ENCODE assay signal across 1 cellular context in the genomic region with DNA sequence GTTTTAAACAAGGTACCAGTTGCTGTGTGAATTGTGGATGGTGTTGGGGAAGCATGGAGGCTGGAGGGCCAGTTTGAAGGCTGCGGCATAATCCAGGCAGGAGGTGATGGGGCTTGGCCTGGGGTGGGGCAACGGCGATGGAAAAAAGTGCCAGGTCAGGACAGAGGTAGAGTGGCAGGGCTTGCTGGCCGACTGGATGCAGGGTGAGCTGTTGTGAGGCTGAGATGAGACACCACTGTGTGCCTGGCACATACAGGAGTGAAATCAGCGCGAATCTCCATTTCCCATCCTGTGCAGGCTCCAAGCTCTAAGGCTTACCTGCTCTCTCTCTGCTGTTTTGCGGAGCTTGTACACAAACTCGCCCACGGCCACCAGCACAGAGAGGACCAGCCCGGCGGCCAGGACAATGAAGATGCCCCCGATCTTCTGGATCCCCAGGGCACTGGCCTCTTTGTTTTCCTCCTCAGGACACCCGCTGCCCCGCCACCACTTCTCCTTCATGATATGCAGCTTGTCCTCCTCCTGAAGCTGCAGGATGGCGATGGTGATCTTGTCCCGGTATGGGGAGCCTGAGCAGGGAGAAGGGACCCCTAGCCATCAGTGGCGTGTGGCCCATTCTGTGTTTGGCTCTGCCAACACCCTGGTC.
TF ChIP-seq lines count a peak whose summit lies in the region.

No MANE protein-coding gene starts in this region.

TF ChIP-seq in GM23338, 12 proteins besides CTCF, POLR2A, EP300 and RAD21 (continued from another document):
- TF ChIP-seq, protein P1, sequence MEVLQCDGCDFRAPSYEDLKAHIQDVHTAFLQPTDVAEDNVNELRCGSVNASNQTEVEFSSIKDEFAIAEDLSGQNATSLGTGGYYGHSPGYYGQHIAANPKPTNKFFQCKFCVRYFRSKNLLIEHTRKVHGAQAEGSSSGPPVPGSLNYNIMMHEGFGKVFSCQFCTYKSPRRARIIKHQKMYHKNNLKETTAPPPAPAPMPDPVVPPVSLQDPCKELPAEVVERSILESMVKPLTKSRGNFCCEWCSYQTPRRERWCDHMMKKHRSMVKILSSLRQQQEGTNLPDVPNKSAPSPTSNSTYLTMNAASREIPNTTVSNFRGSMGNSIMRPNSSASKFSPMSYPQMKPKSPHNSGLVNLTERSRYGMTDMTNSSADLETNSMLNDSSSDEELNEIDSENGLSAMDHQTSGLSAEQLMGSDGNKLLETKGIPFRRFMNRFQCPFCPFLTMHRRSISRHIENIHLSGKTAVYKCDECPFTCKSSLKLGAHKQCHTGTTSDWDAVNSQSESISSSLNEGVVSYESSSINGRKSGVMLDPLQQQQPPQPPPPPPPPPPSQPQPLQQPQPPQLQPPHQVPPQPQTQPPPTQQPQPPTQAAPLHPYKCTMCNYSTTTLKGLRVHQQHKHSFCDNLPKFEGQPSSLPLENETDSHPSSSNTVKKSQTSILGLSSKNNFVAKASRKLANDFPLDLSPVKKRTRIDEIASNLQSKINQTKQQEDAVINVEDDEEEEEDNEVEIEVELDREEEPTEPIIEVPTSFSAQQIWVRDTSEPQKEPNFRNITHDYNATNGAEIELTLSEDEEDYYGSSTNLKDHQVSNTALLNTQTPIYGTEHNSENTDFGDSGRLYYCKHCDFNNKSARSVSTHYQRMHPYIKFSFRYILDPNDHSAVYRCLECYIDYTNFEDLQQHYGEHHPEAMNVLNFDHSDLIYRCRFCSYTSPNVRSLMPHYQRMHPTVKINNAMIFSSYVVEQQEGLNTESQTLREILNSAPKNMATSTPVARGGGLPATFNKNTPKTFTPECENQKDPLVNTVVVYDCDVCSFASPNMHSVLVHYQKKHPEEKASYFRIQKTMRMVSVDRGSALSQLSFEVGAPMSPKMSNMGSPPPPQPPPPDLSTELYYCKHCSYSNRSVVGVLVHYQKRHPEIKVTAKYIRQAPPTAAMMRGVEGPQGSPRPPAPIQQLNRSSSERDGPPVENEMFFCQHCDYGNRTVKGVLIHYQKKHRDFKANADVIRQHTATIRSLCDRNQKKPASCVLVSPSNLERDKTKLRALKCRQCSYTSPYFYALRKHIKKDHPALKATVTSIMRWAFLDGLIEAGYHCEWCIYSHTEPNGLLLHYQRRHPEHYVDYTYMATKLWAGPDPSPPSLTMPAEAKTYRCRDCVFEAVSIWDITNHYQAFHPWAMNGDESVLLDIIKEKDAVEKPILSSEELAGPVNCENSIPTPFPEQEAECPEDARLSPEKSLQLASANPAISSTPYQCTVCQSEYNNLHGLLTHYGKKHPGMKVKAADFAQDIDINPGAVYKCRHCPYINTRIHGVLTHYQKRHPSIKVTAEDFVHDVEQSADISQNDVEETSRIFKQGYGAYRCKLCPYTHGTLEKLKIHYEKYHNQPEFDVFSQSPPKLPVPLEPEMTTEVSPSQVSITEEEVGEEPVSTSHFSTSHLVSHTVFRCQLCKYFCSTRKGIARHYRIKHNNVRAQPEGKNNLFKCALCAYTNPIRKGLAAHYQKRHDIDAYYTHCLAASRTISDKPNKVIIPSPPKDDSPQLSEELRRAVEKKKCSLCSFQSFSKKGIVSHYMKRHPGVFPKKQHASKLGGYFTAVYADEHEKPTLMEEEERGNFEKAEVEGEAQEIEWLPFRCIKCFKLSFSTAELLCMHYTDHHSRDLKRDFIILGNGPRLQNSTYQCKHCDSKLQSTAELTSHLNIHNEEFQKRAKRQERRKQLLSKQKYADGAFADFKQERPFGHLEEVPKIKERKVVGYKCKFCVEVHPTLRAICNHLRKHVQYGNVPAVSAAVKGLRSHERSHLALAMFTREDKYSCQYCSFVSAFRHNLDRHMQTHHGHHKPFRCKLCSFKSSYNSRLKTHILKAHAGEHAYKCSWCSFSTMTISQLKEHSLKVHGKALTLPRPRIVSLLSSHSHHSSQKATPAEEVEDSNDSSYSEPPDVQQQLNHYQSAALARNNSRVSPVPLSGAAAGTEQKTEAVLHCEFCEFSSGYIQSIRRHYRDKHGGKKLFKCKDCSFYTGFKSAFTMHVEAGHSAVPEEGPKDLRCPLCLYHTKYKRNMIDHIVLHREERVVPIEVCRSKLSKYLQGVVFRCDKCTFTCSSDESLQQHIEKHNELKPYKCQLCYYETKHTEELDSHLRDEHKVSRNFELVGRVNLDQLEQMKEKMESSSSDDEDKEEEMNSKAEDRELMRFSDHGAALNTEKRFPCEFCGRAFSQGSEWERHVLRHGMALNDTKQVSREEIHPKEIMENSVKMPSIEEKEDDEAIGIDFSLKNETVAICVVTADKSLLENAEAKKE (CRISPR knock-in tag; IDR thresholded peaks at IDR 0.05), result no peak
TF ChIP-seq in GM23338: peak in this region for 0.
